ENCODE assay signal across 2 cellular contexts in genomic region chr16:29745126-29745852, GRCh38.
TF ChIP-seq lines count a peak whose summit lies in the region.

No MANE protein-coding gene starts in this region.

TF ChIP-seq in GM12878, 131 proteins besides CTCF, POLR2A, EP300 and RAD21 (continues in another document):
- no peak for TF ChIP-seq RELB (IDR thresholded peaks at IDR 0.05; ENCODE audit: low read depth)
- TF ChIP-seq HDGF (IDR thresholded peaks at IDR 0.05): no peak
- TF ChIP-seq CBFB (IDR thresholded peaks at IDR 0.05; ENCODE audit: low read depth): peak; percentile 34; the same call in 1 of the 2 replicates
- no peak for TF ChIP-seq ZNF274 (IDR thresholded peaks at IDR 0.05; ENCODE audit: insufficient read depth, insufficient read length)
- no peak for TF ChIP-seq MLLT1 (IDR thresholded peaks at IDR 0.05)
- TF ChIP-seq YY1 (IDR thresholded peaks at IDR 0.05; ENCODE audit: low read depth, low read length): no peak; the same call in 1 of the 2 replicates
- TF ChIP-seq NFIC (IDR thresholded peaks at IDR 0.05; ENCODE audit: low read depth, low read length): no peak
- no peak for TF ChIP-seq SUPT20H (IDR thresholded peaks at IDR 0.05; ENCODE audit: borderline replicate concordance, control insufficient read depth, low read depth, low read length)
- no peak for TF ChIP-seq USF2 (IDR thresholded peaks at IDR 0.05; ENCODE audit: borderline replicate concordance, low read depth, low read length)
- TF ChIP-seq TARDBP (IDR thresholded peaks at IDR 0.05; ENCODE audit: borderline replicate concordance): no peak
- no peak for TF ChIP-seq YBX1 (IDR thresholded peaks at IDR 0.05)
- peak; percentile 89 for TF ChIP-seq SPI1 (IDR thresholded peaks at IDR 0.05; ENCODE audit: borderline replicate concordance, insufficient read depth, low read depth, low read length)
- 0 out of 3 replicates have a peak, but pooled peaks have one; percentile 45 for TF ChIP-seq POU2F2 (IDR thresholded peaks at IDR 0.05; ENCODE audit: borderline replicate concordance, low read depth, low read length)
- no peak for TF ChIP-seq ATF2 (IDR thresholded peaks at IDR 0.05; ENCODE audit: low read length)
- TF ChIP-seq RFX5 (IDR thresholded peaks at IDR 0.05; ENCODE audit: low read depth, low read length): no peak
- no peak for TF ChIP-seq E2F8 (IDR thresholded peaks at IDR 0.05; ENCODE audit: low read depth, partially characterized antibody)
- TF ChIP-seq KDM1A (IDR thresholded peaks at IDR 0.05; ENCODE audit: borderline replicate concordance): no peak

TF ChIP-seq in SK-N-SH, 30 proteins besides CTCF, POLR2A, EP300 and RAD21:
- no peak for TF ChIP-seq CHD2 (IDR thresholded peaks at IDR 0.05; ENCODE audit: low read length, partially characterized antibody)
- TF ChIP-seq REST (IDR thresholded peaks at IDR 0.05; ENCODE audit: low read depth, low read length): no peak
- TF ChIP-seq NRF1 (IDR thresholded peaks at IDR 0.05; ENCODE audit: low read depth, low read length): no peak
- no peak for TF ChIP-seq NFIC (IDR thresholded peaks at IDR 0.05; ENCODE audit: borderline replicate concordance)
- no peak for TF ChIP-seq EZH2phosphoT487 (IDR thresholded peaks at IDR 0.05; ENCODE audit: borderline replicate concordance, low read depth)
- no peak for TF ChIP-seq FOSL2 (IDR thresholded peaks at IDR 0.05; ENCODE audit: borderline replicate concordance, low read depth)
- TF ChIP-seq IRF3 (IDR thresholded peaks at IDR 0.05; ENCODE audit: low read depth, low read length): no peak
- no peak for TF ChIP-seq USF2 (IDR thresholded peaks at IDR 0.05; ENCODE audit: borderline replicate concordance, low read depth, low read length)
- no peak for TF ChIP-seq MEF2A (IDR thresholded peaks at IDR 0.05; ENCODE audit: borderline replicate concordance, low read depth)
